15 cellular contexts compared by ENCODE assay signal in the genomic region with DNA sequence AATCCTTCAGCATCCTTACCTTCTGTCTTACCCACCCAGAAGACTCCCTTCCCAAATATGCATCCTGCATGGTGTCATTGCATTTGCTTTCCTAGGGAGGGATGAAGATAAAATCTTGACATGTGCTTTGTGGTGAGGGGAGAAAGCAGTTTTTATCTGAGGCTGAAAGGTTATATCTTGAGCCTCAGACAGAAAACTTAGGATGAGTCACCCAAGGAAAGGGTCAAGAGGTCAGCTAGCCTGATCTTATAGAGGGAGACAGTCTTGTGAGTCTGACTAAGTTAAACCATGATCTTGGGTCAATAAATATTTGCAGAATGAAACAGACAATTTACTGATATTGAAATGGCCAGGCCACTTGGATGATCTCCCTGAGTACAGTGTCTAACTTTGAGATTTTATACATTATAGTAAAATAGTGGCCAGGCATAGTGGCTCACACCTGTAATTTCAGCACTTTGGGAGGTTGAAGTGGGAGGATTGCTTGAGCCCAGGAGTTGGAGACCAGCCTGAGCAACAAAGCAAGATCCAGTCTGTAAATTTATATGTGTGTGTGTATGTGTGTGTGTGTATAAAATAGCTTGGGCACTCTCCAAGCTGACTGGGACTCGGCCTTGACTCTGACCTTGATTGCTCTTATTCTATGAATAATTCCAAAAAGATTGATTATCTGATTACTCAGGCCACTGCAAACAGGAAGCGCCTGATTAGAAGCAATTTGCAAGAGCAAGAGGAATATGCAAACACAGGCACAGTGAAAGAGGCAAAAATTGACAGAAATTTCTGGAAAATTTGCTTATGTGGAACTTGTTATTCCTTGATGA. TPM values are rescaled to one million over a fixed set of nuclear protein-coding genes. Genes with fewer than 3 reads are reported as not detected.
DNase-seq lines count a peak whose midpoint lies in the region; ATAC-seq, FAIRE-seq and TF ChIP-seq lines count a peak whose summit lies in the region.
"Had no signal": no experiment of that assay in that cellular context is flagged by ENCODE, and none has a peak within 500 bp of the region (broad histone marks: within the 10 kb centered on the region; RNA-seq: fewer than 3 reads in every experiment).

No MANE protein-coding gene starts in this region.

- no peak overlapping the region for H2BK5ac ChIP-seq in mesenchymal stem cell (ENCODE audit: low read depth, low read length, poor library complexity, severe bottlenecking)

- no peaks in the 10 kb centered on the region for H3K79me1 ChIP-seq in mesenchymal stem cell (replicated peaks; ENCODE audit: low read length, poor library complexity, severe bottlenecking)

- H3K9ac ChIP-seq in mesenchymal stem cell (ENCODE audit: low read length) = peak overlapping the region; percentile 41
- H3K9ac ChIP-seq: BLaER1 had no signal

- in situ Hi-C loops in transverse colon (cut with MboI; ENCODE audit: low pct_ligation_motif_present in 1 of 4, low pct_unique_long_range_greater_than_20kb in 1 of 4, low sequenced_read_pairs in 3 of 4) = no loop called here

- H3K4me1 ChIP-seq in mesenchymal stem cell (ENCODE audit: control insufficient read depth, insufficient read depth, low read depth, low read length) (no peaks in the 10 kb centered on the region), transverse colon (no peaks in the 10 kb centered on the region), sigmoid colon (no peaks in the 10 kb centered on the region)
- H3K4me1 ChIP-seq: BLaER1 had no signal

- TF ChIP-seq POLR2A in transverse colon (IDR thresholded peaks at IDR 0.05) (no peak), sigmoid colon (IDR thresholded peaks at IDR 0.05) (no peak)

- H2BK120ac ChIP-seq in mesenchymal stem cell (ENCODE audit: low read depth, low read length) = no peak overlapping the region

- H3K36me3 ChIP-seq in BJ (ENCODE audit: control insufficient read depth, insufficient read depth, low read length) (no peaks in the 10 kb centered on the region), mesenchymal stem cell (ENCODE audit: control insufficient read depth in 1 of 2, insufficient read depth in 2 of 2, low read depth in 1 of 2, low read length in 2 of 2) (no peaks in the 10 kb centered on the region), transverse colon (no peaks in the 10 kb centered on the region), sigmoid colon (no peaks in the 10 kb centered on the region)
- H3K36me3 ChIP-seq: BLaER1, SJSA1 had no signal

- no peak overlapping the region for H2BK15ac ChIP-seq in mesenchymal stem cell (ENCODE audit: low read depth, poor library complexity, severe bottlenecking)

- H3K4me3 ChIP-seq in BJ (ENCODE audit: low read depth, low read length) = no peak overlapping the region
- H3K4me3 ChIP-seq in mesenchymal stem cell (ENCODE audit: insufficient read depth in 1 of 2, low read depth in 1 of 2, low read length in 2 of 2) = no peak overlapping the region
- no peak overlapping the region for H3K4me3 ChIP-seq in transverse colon
- H3K4me3 ChIP-seq in sigmoid colon = no peak overlapping the region
- H3K4me3 ChIP-seq: BLaER1, SJSA1 had no signal

- no peaks in the 10 kb centered on the region for H3K36me3 Mint-ChIP-seq in activated T-helper 17 cell treated with anti-CD3 and anti-CD28 coated beads, Interleukin-2, amount 50 U/mL, for 72 hours (ENCODE audit: low read depth)
- H3K36me3 Mint-ChIP-seq: type B pancreatic cell had no signal

- intact Hi-C loops in posterior cingulate gyrus (cut with DNase I) = no loop called here
- intact Hi-C loops in transverse colon (cut with DNase I; ENCODE audit: low total_unique reads) = no loop called here
- intact Hi-C loops in sigmoid colon (cut with DNase I) = no loop called here

- TF ChIP-seq CTCF in BJ (IDR thresholded peaks at IDR 0.05; ENCODE audit: insufficient read depth, low read depth, low read length) (no peak), transverse colon (IDR thresholded peaks at IDR 0.05) (no peak), sigmoid colon (IDR thresholded peaks at IDR 0.05) (no peak)

- no peak overlapping the region for H3K27ac Mint-ChIP-seq in activated T-helper 17 cell treated with anti-CD3 and anti-CD28 coated beads, Interleukin-2, amount 50 U/mL, for 72 hours
- H3K27ac Mint-ChIP-seq: activated CD4-positive, alpha-beta memory T cell treated with anti-CD3 and anti-CD28 coated beads for 36 hours; type B pancreatic cell had no signal

- no peaks in the 10 kb centered on the region for H3K27me3 Mint-ChIP-seq in activated T-helper 17 cell treated with anti-CD3 and anti-CD28 coated beads, Interleukin-2, amount 50 U/mL, for 72 hours
- H3K27me3 Mint-ChIP-seq: activated CD4-positive, alpha-beta memory T cell treated with anti-CD3 and anti-CD28 coated beads for 36 hours; type B pancreatic cell had no signal

- H3K9me3 Mint-ChIP-seq in activated T-helper 17 cell treated with anti-CD3 and anti-CD28 coated beads, Interleukin-2, amount 50 U/mL, for 72 hours = no peaks in the 10 kb centered on the region

- no peak overlapping the region for H4K8ac ChIP-seq in mesenchymal stem cell (ENCODE audit: low read length)

- H3K9me3 ChIP-seq in mesenchymal stem cell (ENCODE audit: control insufficient read depth, low read length) (no peaks in the 10 kb centered on the region), transverse colon (no peaks in the 10 kb centered on the region), sigmoid colon (no peaks in the 10 kb centered on the region)
- H3K9me3 ChIP-seq: SJSA1 had no signal

- peak; percentile 34 for ATAC-seq in activated T-helper 17 cell treated with anti-CD3 and anti-CD28 coated beads, Interleukin-2, amount 50 U/mL, for 72 hours (replicated peaks)
- no peak for ATAC-seq in HG02885 (IDR thresholded peaks at IDR 0.05; ENCODE audit: poor library complexity, unreplicated experiment)

- no peak overlapping the region for H2AK5ac ChIP-seq in mesenchymal stem cell (ENCODE audit: low read length, severe bottlenecking)

- H2BK12ac ChIP-seq in mesenchymal stem cell (ENCODE audit: low read length in 2 of 2) = no peak overlapping the region

- H3K4ac ChIP-seq in mesenchymal stem cell (ENCODE audit: low read depth in 1 of 2, low read length in 2 of 2) = no peak overlapping the region

- H3K4me3 Mint-ChIP-seq in activated T-helper 17 cell treated with anti-CD3 and anti-CD28 coated beads, Interleukin-2, amount 50 U/mL, for 72 hours = peak overlapping the region; percentile 32
- H3K4me3 Mint-ChIP-seq: activated CD4-positive, alpha-beta memory T cell treated with anti-CD3 and anti-CD28 coated beads for 36 hours; type B pancreatic cell had no signal

- H3K27ac ChIP-seq in mesenchymal stem cell (ENCODE audit: low read length, poor library complexity, severe bottlenecking) (no peak overlapping the region), transverse colon (no peak overlapping the region), sigmoid colon (no peak overlapping the region)
- H3K27ac ChIP-seq: BLaER1, SJSA1 had no signal

- no peaks in the 10 kb centered on the region for H3K27me3 ChIP-seq in BJ (ENCODE audit: control insufficient read depth, insufficient read depth, low read length)
- H3K27me3 ChIP-seq in mesenchymal stem cell (ENCODE audit: control insufficient read depth in 1 of 2, insufficient read depth in 1 of 2, low read length in 2 of 2) = no peaks in the 10 kb centered on the region
- H3K27me3 ChIP-seq in transverse colon = no peaks in the 10 kb centered on the region
- no peaks in the 10 kb centered on the region for H3K27me3 ChIP-seq in sigmoid colon
- H3K27me3 ChIP-seq: BLaER1, SJSA1 had no signal

- FAIRE-seq in HTR-8/SVneo (lab: Jason Lieb, UNC) = peak; percentile 26

- no peak overlapping the region for H3K18ac ChIP-seq in mesenchymal stem cell (ENCODE audit: low read depth in 1 of 2, low read length in 2 of 2)

- no peak overlapping the region for H3K23ac ChIP-seq in mesenchymal stem cell (ENCODE audit: low read length in 2 of 2)

- peaks cover 15% of the 10 kb centered on the region for H3K4me1 Mint-ChIP-seq in activated T-helper 17 cell treated with anti-CD3 and anti-CD28 coated beads, Interleukin-2, amount 50 U/mL, for 72 hours

- CTCF ChIA-PET in BJ (lab: Yijun Ruan, JAX) = no interaction called here

- POLR2A ChIA-PET in BJ (lab: Charles Lee) = no interaction called here

- no peak overlapping the region for H2AFZ ChIP-seq in mesenchymal stem cell (ENCODE audit: low read depth, low read length)

- DNase-seq in BJ (ENCODE audit: low read depth) (peak; percentile 17), HTR-8/SVneo (ENCODE audit: insufficient read length, low spot score) (peak; percentile 52), mesenchymal stem cell (peak; percentile 78), posterior cingulate gyrus (no peak), transverse colon (no peak), sigmoid colon (no peak)
- DNase-seq: activated CD4-positive, alpha-beta memory T cell treated with anti-CD3 and anti-CD28 coated beads for 36 hours; retina had no signal

- H4K91ac ChIP-seq in mesenchymal stem cell (ENCODE audit: low read length) = no peak overlapping the region

- no peak overlapping the region for H3K14ac ChIP-seq in mesenchymal stem cell (ENCODE audit: low read length in 2 of 2)

- no peak overlapping the region for H3K4me2 ChIP-seq in mesenchymal stem cell (ENCODE audit: low read length, poor library complexity, severe bottlenecking)
- H3K4me2 ChIP-seq: BLaER1 had no signal

- TF ChIP-seq EP300 in transverse colon (IDR thresholded peaks at IDR 0.05; ENCODE audit: low read depth) = no peak
- no peak for TF ChIP-seq EP300 in sigmoid colon (IDR thresholded peaks at IDR 0.05)

- WGBS in mesenchymal stem cell = 71% methylated on average over 1 of the region's 2 CpGs
- 57 to 66% methylated on average over 1 to 2 of the region's 2 CpGs for WGBS in transverse colon (ENCODE audit: low coverage in 1 of 2), 2 donors
- WGBS in sigmoid colon, 2 donors = 79 to 84% methylated on average over 2 of the region's 2 CpGs

RNA-seq across cellular contexts. Expression of a gene that starts 15.5 kb away (rescaled TPM):
- polyA plus RNA-seq in BJ (2011; rRNA removed) = not detected in 2 replicates
- polyA minus RNA-seq in BJ (2011; rRNA and poly(A)+ RNA removed) = not detected in 2 replicates
- under 1 TPM in 1 of 2 donors, not detected in 1; 0.21 TPM for total RNA-seq in activated T-helper 17 cell treated with anti-CD3 and anti-CD28 coated beads, Interleukin-2, amount 50 U/mL, for 72 hours
- polyA plus RNA-seq in mesenchymal stem cell (2013, experiment 1 of 2) = 0.07 TPM
- 0.04 TPM for polyA plus RNA-seq in mesenchymal stem cell (2013, experiment 2 of 2)
- under 1 TPM in 2 of 4 donors, not detected in 2; 0.14 to 0.64 TPM for total RNA-seq in transverse colon
- total RNA-seq in sigmoid colon = not detected
- under 1 TPM in 1 of 3 donors, not detected in 2; 0.17 TPM for polyA plus RNA-seq in sigmoid colon
- total RNA-seq: liver, SJSA1 had no signal
- polyA plus RNA-seq: esophagus, liver had no signal

Comparison
In these comparisons a context has a peak if more than half of its experiments do, and no peak if none do; other contexts are left out.
1. DNase-seq: peak in BJ (single experiment), HTR-8/SVneo (single experiment) and mesenchymal stem cell (single experiment); none in posterior cingulate gyrus (0 of 10), transverse colon (single experiment) and sigmoid colon (single experiment).